In the genomic region with DNA sequence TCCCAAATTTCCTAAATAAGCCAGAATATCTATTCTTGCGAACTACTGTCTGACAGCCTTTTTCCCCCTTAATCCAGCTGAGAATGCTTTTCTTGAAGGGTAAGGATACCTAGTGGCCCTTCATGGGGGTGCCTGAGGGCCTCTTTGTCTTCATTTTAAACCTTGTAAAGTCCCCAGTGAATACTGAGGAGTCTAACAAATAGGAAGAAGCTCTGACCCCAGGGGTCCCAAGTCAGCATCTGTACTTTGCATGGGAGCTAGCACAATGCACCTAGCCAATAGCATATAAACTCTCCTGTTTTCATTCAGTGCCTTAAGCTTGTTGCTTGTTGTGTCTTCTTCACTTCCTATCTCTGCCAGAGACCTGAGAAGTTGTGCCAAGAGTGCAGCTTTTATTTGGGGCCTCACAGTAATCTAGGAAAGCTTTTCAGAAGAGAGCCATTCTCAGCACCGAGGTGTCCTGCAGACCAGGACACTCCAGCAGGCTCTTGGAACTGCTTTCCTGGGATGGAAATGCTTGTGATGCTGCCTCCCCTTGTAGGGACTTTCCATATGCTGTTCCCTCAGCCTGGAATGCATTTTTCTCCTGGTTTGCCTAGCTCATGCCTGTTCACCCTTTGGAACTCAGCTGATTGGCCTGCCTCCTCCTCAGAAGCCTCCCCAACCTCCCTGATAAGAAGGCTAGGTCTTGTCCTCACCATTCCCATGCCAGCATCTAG, we compare ENCODE assay signal across 14 cellular contexts. TPM values are rescaled to one million over a fixed set of nuclear protein-coding genes. Genes with fewer than 3 reads are reported as not detected.
DNase-seq lines count a peak whose midpoint lies in the region; ATAC-seq and TF ChIP-seq lines count a peak whose summit lies in the region.
"Had no signal": no experiment of that assay in that cellular context is flagged by ENCODE, and none has a peak within 500 bp of the region (broad histone marks: within the 10 kb centered on the region; RNA-seq: fewer than 3 reads in every experiment).

No MANE protein-coding gene starts in this region.

- ATAC-seq in activated T-helper 17 cell treated with anti-CD3 and anti-CD28 coated beads, Interleukin-2, amount 50 U/mL, for 72 hours (replicated peaks): no peak
- ATAC-seq in natural killer cell treated with Interleukin-12 subunit alpha and Interleukin-12 subunit beta and Interleukin-15 and Interleukin-18, amount 100 ng/mL, for 72 hours: no peak

- H3K9ac ChIP-seq in BLaER1 treated with 17β-estradiol and CSF1 and Interleukin-3, amounts not matched to agents 10 nM and 100 nM: peak overlapping the region in 1 of 11 experiments; percentile 26; a peak in 1 of 22 replicates
- H3K9ac ChIP-seq in GM23248: no peak overlapping the region

- H3K4me1 Mint-ChIP-seq in activated T-helper 17 cell treated with anti-CD3 and anti-CD28 coated beads, Interleukin-2, amount 50 U/mL, for 72 hours: peaks cover 79% of the 10 kb centered on the region
- H3K4me1 Mint-ChIP-seq in natural killer cell treated with Interleukin-12 subunit alpha and Interleukin-12 subunit beta and Interleukin-15 and Interleukin-18, amount 100 ng/mL, for 72 hours (ENCODE audit: low read depth in 2 of 2): peaks cover 80 to 86% of the 10 kb centered on the region in 2 donors

- peak overlapping the region; percentile 25 to 72 (median 62); a peak in 21 of 22 replicates for H3K4me2 ChIP-seq in BLaER1 treated with 17β-estradiol and CSF1 and Interleukin-3, amounts not matched to agents 10 nM and 100 nM
- H3K4me2 ChIP-seq in GM23248 (ENCODE audit: unreplicated experiment): no peak overlapping the region

- no peaks in the 10 kb centered on the region for H3K27me3 Mint-ChIP-seq in activated T-helper 17 cell treated with anti-CD3 and anti-CD28 coated beads, Interleukin-2, amount 50 U/mL, for 72 hours
- H3K27me3 Mint-ChIP-seq in natural killer cell treated with Interleukin-12 subunit alpha and Interleukin-12 subunit beta and Interleukin-15 and Interleukin-18, amount 100 ng/mL, for 72 hours: no peaks in the 10 kb centered on the region
- H3K27me3 Mint-ChIP-seq: CD4-positive, CD25-positive, alpha-beta regulatory T cell had no signal

- H3K9me3 Mint-ChIP-seq in activated T-helper 17 cell treated with anti-CD3 and anti-CD28 coated beads, Interleukin-2, amount 50 U/mL, for 72 hours: no peaks in the 10 kb centered on the region
- H3K9me3 Mint-ChIP-seq in natural killer cell treated with Interleukin-12 subunit alpha and Interleukin-12 subunit beta and Interleukin-15 and Interleukin-18, amount 100 ng/mL, for 72 hours: no peaks in the 10 kb centered on the region
- H3K9me3 Mint-ChIP-seq: CD4-positive, CD25-positive, alpha-beta regulatory T cell had no signal

- 51 to 63% methylated on average over 2 of the region's 2 CpGs for WGBS in GM23248 (ENCODE audit: low coverage in 1 of 2, low lambda C conversion rate in 2 of 2, missing lambda C conversion rate in 2 of 2), 2 experiments
- WGBS in prostate gland: 64% methylated on average over 2 of the region's 2 CpGs
- WGBS in transverse colon (ENCODE audit: low coverage in 1 of 2), 2 donors: 92 to 100% methylated on average over 1 to 2 of the region's 2 CpGs
- 33 to 54% (median 43%) methylated on average over 2 of the region's 2 CpGs for WGBS in ovary, 3 donors

- H3K27me3 ChIP-seq in BLaER1 treated with 17β-estradiol and CSF1 and Interleukin-3, amounts not matched to agents 10 nM and 100 nM: no peaks in the 10 kb centered on the region
- H3K27me3 ChIP-seq in GM23248 (replicated peaks; ENCODE audit: insufficient read depth) (no peaks in the 10 kb centered on the region), prostate gland (replicated peaks; ENCODE audit: insufficient read depth) (no peaks in the 10 kb centered on the region), transverse colon (no peaks in the 10 kb centered on the region), ovary (no peaks in the 10 kb centered on the region)

- TF ChIP-seq CTCF in prostate gland (IDR thresholded peaks at IDR 0.05) (no peak), transverse colon (IDR thresholded peaks at IDR 0.05) (no peak), ovary (IDR thresholded peaks at IDR 0.05) (no peak)

- H2AFZ ChIP-seq in GM23248: no peak overlapping the region

- no peaks in the 10 kb centered on the region for H3K9me2 ChIP-seq in GM23248 (ENCODE audit: insufficient read depth)

- TF ChIP-seq POLR2A in prostate gland (IDR thresholded peaks at IDR 0.05): no peak
- no peak for TF ChIP-seq POLR2A in transverse colon (IDR thresholded peaks at IDR 0.05)
- TF ChIP-seq POLR2A in ovary (IDR thresholded peaks at IDR 0.05): no peak

- H3K36me3 ChIP-seq in BLaER1 treated with 17β-estradiol and CSF1 and Interleukin-3, amounts not matched to agents 10 nM and 100 nM: peaks cover 27 to 71% (median 39%) of the 10 kb centered on the region in 11 experiments; a peak in 21 of 22 replicates
- H3K36me3 ChIP-seq in GM23248 (ENCODE audit: low read depth) (no peaks in the 10 kb centered on the region), prostate gland (no peaks in the 10 kb centered on the region), transverse colon (no peaks in the 10 kb centered on the region), ovary (no peaks in the 10 kb centered on the region)
- H3K36me3 ChIP-seq: HAP-1 had no signal

- H3K4me3 Mint-ChIP-seq in activated T-helper 17 cell treated with anti-CD3 and anti-CD28 coated beads, Interleukin-2, amount 50 U/mL, for 72 hours: no peak overlapping the region
- H3K4me3 Mint-ChIP-seq in natural killer cell treated with Interleukin-12 subunit alpha and Interleukin-12 subunit beta and Interleukin-15 and Interleukin-18, amount 100 ng/mL, for 72 hours: no peak overlapping the region

- TF ChIP-seq EP300 in transverse colon (IDR thresholded peaks at IDR 0.05; ENCODE audit: low read depth) (no peak), ovary (IDR thresholded peaks at IDR 0.05) (no peak)

- peaks cover 38% of the 10 kb centered on the region for H3F3A ChIP-seq in GM23248 (ENCODE audit: insufficient read depth)

- 0 out of 22 replicates have a peak overlapping the region, but pooled peaks of 1 of the 11 experiments have one; percentile 59 for H3K27ac ChIP-seq in BLaER1 treated with 17β-estradiol and CSF1 and Interleukin-3, amounts not matched to agents 10 nM and 100 nM
- H3K27ac ChIP-seq in GM23248 (no peak overlapping the region), prostate gland (no peak overlapping the region), transverse colon (no peak overlapping the region), ovary (no peak overlapping the region)

- H3K36me3 Mint-ChIP-seq in activated T-helper 17 cell treated with anti-CD3 and anti-CD28 coated beads, Interleukin-2, amount 50 U/mL, for 72 hours (ENCODE audit: low read depth): peaks cover 6% of the 10 kb centered on the region
- peaks cover 16% of the 10 kb centered on the region for H3K36me3 Mint-ChIP-seq in natural killer cell treated with Interleukin-12 subunit alpha and Interleukin-12 subunit beta and Interleukin-15 and Interleukin-18, amount 100 ng/mL, for 72 hours

- no peak overlapping the region for H3K4me3 ChIP-seq in BLaER1 treated with 17β-estradiol and CSF1 and Interleukin-3, amounts not matched to agents 10 nM and 100 nM
- H3K4me3 ChIP-seq in GM23248: no peak overlapping the region
- no peak overlapping the region for H3K4me3 ChIP-seq in prostate gland
- H3K4me3 ChIP-seq in transverse colon: no peak overlapping the region
- H3K4me3 ChIP-seq in ovary: no peak overlapping the region
- H3K4me3 ChIP-seq: HAP-1 had no signal

- peaks cover 47 to 70% (median 59%) of the 10 kb centered on the region in 10 experiments for H3K4me1 ChIP-seq in BLaER1 treated with 17β-estradiol and CSF1 and Interleukin-3, amounts not matched to agents 10 nM and 100 nM
- H3K4me1 ChIP-seq in GM23248 (ENCODE audit: insufficient read depth) (peaks cover 52% of the 10 kb centered on the region), prostate gland (replicated peaks) (no peaks in the 10 kb centered on the region), transverse colon (peaks cover 16 to 47% (median 19%) of the 10 kb centered on the region in 4 donors), ovary (ENCODE audit: insufficient read depth) (peaks cover 33% of the 10 kb centered on the region)
- H3K4me1 ChIP-seq: HAP-1 had no signal

- in situ Hi-C loops in GM23248 (cut with MboI) (no loop called here), transverse colon (cut with MboI; ENCODE audit: low pct_ligation_motif_present in 1 of 4, low pct_unique_long_range_greater_than_20kb in 1 of 4, low sequenced_read_pairs in 3 of 4) (no loop called here)

- H3K27ac Mint-ChIP-seq in activated T-helper 17 cell treated with anti-CD3 and anti-CD28 coated beads, Interleukin-2, amount 50 U/mL, for 72 hours: peak overlapping the region; percentile 73
- H3K27ac Mint-ChIP-seq in natural killer cell treated with Interleukin-12 subunit alpha and Interleukin-12 subunit beta and Interleukin-15 and Interleukin-18, amount 100 ng/mL, for 72 hours: peak overlapping the region; percentile 37 to 89

- peaks cover 98% of the 10 kb centered on the region for H3K79me2 ChIP-seq in GM23248 (ENCODE audit: insufficient read depth)

- intact Hi-C loops in prostate gland (cut with DNase I): no loop called here
- intact Hi-C loops in transverse colon (cut with DNase I; ENCODE audit: low total_unique reads): no loop called here
- intact Hi-C loops in ovary (cut with DNase I): no loop called here

- peaks cover 0 to 18% (median 0%) of the 10 kb centered on the region in 11 experiments; a peak in 5 of 22 replicates for H3K9me3 ChIP-seq in BLaER1 treated with 17β-estradiol and CSF1 and Interleukin-3, amounts not matched to agents 10 nM and 100 nM (replicated peaks in 1 of 11)
- H3K9me3 ChIP-seq in GM23248 (ENCODE audit: low read depth) (no peaks in the 10 kb centered on the region), prostate gland (no peaks in the 10 kb centered on the region), transverse colon (no peaks in the 10 kb centered on the region), ovary (no peaks in the 10 kb centered on the region)
- H3K9me3 ChIP-seq: HAP-1 had no signal

- H4K20me1 ChIP-seq in BLaER1 treated with 17β-estradiol and CSF1 and Interleukin-3, amounts not matched to agents 10 nM and 100 nM: peaks cover 40 to 100% (median 94%) of the 10 kb centered on the region in 11 experiments
- no peaks in the 10 kb centered on the region for H4K20me1 ChIP-seq in GM23248 (ENCODE audit: insufficient read depth)

- DNase-seq in GM23248 (peak; percentile 15), prostate gland (ENCODE audit: low spot score) (no peak), transverse colon (no peak), ovary (no peak), NCI-H2107 treated with DMSO at 0.1 percent for 48 hours (lab: John Stamatoyannopoulos, UW; ENCODE audit: unreplicated experiment) (no peak)
- DNase-seq in natural killer cell treated with Interleukin-12 subunit alpha and Interleukin-12 subunit beta and Interleukin-15 and Interleukin-18, amount 100 ng/mL, for 72 hours (ENCODE audit: low spot score): no peak
- DNase-seq: CD4-positive, CD25-positive, alpha-beta regulatory T cell; NCI-H187 treated with DMSO at 0.1 percent for 48 hours; NCI-H748 treated with DMSO at 0.1 percent for 48 hours; OCI-M1; RPMI8226 had no signal

RNA-seq across cellular contexts. Expression of gene BMAL1, which starts 37.2 kb away (rescaled TPM):
- 41.7 and 66.5 TPM in 2 replicates for total RNA-seq in GM23248 (2014; rRNA removed; shearing (Covaris generic))
- polyA plus RNA-seq in GM23248 (2016; fragmentation: Nextera tagmentation; extraction: Ambion mirVana): 31.9 and 34.9 TPM in 2 replicates
- total RNA-seq in activated T-helper 17 cell treated with anti-CD3 and anti-CD28 coated beads, Interleukin-2, amount 50 U/mL, for 72 hours: 10 to 100 TPM; 41.6 to 44.7 TPM
- total RNA-seq in natural killer cell treated with Interleukin-12 subunit alpha and Interleukin-12 subunit beta and Interleukin-15 and Interleukin-18, amount 100 ng/mL, for 72 hours: 10 to 100 TPM; 61.4 to 82.1 TPM
- total RNA-seq in prostate gland: 10 to 100 TPM; 19.4 to 38.1 TPM
- total RNA-seq in transverse colon: 10 to 100 TPM; 20.7 to 48.6 (median 30.8) TPM
- 10 to 100 TPM; 19.9 to 53.4 (median 31.8) TPM for total RNA-seq in ovary
- polyA plus RNA-seq in ovary: 10 to 100 TPM; 17.7 to 19.2 TPM
